In the genomic region with DNA sequence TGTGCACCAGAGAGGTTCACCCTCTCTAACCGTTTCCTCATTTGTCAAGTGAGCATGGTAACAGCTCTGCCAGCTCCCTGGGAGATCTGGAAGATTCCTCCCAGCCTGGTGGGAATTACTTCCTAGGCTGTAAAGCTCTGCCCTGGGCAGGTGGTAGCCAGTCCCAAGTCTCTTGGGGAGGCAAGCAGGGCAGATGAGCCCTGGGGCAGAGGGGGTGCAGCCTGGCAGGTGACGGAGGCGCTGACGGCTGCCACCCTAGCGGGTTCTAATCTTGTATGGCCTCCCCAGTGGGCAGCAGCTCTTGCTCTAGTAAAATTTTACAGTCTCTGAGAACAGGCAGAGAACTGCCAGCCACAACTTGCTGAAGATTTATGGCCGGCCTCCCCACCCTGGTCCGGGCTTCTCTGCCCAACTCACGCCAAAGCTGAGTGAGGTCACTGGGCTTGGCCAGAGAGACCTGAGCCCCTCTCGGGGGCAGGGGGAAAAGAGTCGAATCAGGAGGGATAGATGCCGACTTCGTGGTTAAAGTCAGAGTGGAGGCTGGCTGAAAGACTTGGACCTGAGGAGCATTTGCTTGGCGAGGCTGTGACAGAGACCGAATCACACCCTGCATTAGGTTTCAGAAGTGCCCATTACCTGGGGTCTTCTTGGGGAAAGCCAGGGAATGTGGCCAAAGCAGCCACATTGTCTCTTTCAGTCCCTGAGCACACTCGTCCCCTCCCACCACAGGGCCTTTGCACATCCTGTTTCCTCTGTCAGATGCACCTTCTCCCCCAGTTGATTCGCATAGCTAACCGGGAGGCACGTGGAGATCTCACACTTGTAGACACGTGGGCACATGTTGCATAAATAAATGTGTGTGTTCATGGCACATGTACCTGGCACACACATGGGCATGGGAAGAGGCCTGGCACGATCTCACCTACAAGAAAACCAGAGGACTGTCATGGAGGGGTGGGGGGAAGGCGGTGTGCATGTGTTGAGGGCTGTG, we compare ENCODE assay signal across 1 cellular context.
TF ChIP-seq lines count a peak whose summit lies in the region.

No MANE protein-coding gene starts in this region.

TF ChIP-seq in IMR-90, 13 proteins besides CTCF, POLR2A, EP300 and RAD21:
- no peak for TF ChIP-seq RCOR1 (IDR thresholded peaks at IDR 0.05; ENCODE audit: insufficient replicate concordance, low read length)
- TF ChIP-seq BHLHE40 (IDR thresholded peaks at IDR 0.05; ENCODE audit: low read depth, low read length): no peak
